In genomic region chr15:89400121-89400996, GRCh38 we compare ENCODE assay signal across 8 cellular contexts.
DNase-seq lines count a peak whose midpoint lies in the region; ATAC-seq, FAIRE-seq and TF ChIP-seq lines count a peak whose summit lies in the region.

No MANE protein-coding gene starts in this region.

- 6 to 7% methylated on average over 58 of the region's 58 CpGs for WGBS in sigmoid colon, 2 donors
- no CpG with 5 or more reads among the region's 58 CpGs for WGBS in neuronal stem cell (ENCODE audit: extremely low coverage in 2 of 2, insufficient read length in 2 of 2, insufficient replicate concordance in 1 of 2), 2 donors

- no peak for DNase-seq in activated T-cell treated with anti-CD3 and anti-CD28 coated beads, Interleukin-2, amount 50 U/mL, for 4 hours
- no peak for DNase-seq in activated T-cell treated with anti-CD3 and anti-CD28 coated beads, Interleukin-2, amount 50 U/mL, for 1 hour
- no peak for DNase-seq in activated naive CD8-positive, alpha-beta T cell treated with anti-CD3 and anti-CD28 coated beads, Interleukin-2, amount 50 U/mL, for 24 hours
- DNase-seq in sigmoid colon (no peak), kidney tubule cell (ENCODE audit: low spot score) (no peak), neuronal stem cell (ENCODE audit: low spot score) (no peak), GM12891 (ENCODE audit: insufficient read length, low spot score) (no peak)

- peak overlapping the region; percentile 55 to 77 (median 72) for H3K27ac ChIP-seq in sigmoid colon
- no peak overlapping the region for H3K27ac ChIP-seq in neuronal stem cell (replicated peaks; ENCODE audit: low read length)

- peaks cover 0 to 32% (median 27%) of the 10 kb centered on the region in 4 donors for H3K4me1 ChIP-seq in sigmoid colon
- peaks cover 5 to 8% of the 10 kb centered on the region in 2 donors for H3K4me1 ChIP-seq in neuronal stem cell (ENCODE audit: control insufficient read depth in 2 of 2, insufficient read depth in 1 of 2, low read depth in 1 of 2, low read length in 2 of 2)

- H2BK12ac ChIP-seq in neuronal stem cell (ENCODE audit: low read length): no peak overlapping the region

- no peak overlapping the region for H4K91ac ChIP-seq in neuronal stem cell (ENCODE audit: low read depth, low read length, poor library complexity)

- no peak overlapping the region for H3K27ac Mint-ChIP-seq in activated naive CD8-positive, alpha-beta T cell treated with anti-CD3 and anti-CD28 coated beads, Interleukin-2, amount 50 U/mL, for 24 hours

- peak overlapping the region; percentile 11 to 53 (median 46) for H3K4me3 ChIP-seq in sigmoid colon
- no peak overlapping the region for H3K4me3 ChIP-seq in neuronal stem cell (ENCODE audit: low read length in 2 of 2)

- H3K9me3 Mint-ChIP-seq in activated T-cell treated with anti-CD3 and anti-CD28 coated beads, Interleukin-2, amount 50 U/mL, for 4 hours: no peaks in the 10 kb centered on the region
- H3K9me3 Mint-ChIP-seq in activated naive CD8-positive, alpha-beta T cell treated with anti-CD3 and anti-CD28 coated beads, Interleukin-2, amount 50 U/mL, for 24 hours: no peaks in the 10 kb centered on the region

- no peak for TF ChIP-seq EP300 in sigmoid colon (IDR thresholded peaks at IDR 0.05)

- H3K36me3 ChIP-seq in sigmoid colon (no peaks in the 10 kb centered on the region), neuronal stem cell (replicated peaks in 1 of 2; ENCODE audit: control insufficient read depth in 2 of 2, insufficient read depth in 2 of 2, low read length in 2 of 2) (no peaks in the 10 kb centered on the region)

- H3K4me3 Mint-ChIP-seq in activated T-cell treated with anti-CD3 and anti-CD28 coated beads, Interleukin-2, amount 50 U/mL, for 4 hours: peak overlapping the region; percentile 59
- H3K4me3 Mint-ChIP-seq in activated naive CD8-positive, alpha-beta T cell treated with anti-CD3 and anti-CD28 coated beads, Interleukin-2, amount 50 U/mL, for 24 hours: peak overlapping the region; percentile 38

- no peaks in the 10 kb centered on the region for H3K79me1 ChIP-seq in neuronal stem cell (ENCODE audit: low read depth, low read length)

- H2BK5ac ChIP-seq in neuronal stem cell (ENCODE audit: low read length): no peak overlapping the region

- peaks cover 71% of the 10 kb centered on the region for H3K27me3 Mint-ChIP-seq in activated T-cell treated with anti-CD3 and anti-CD28 coated beads, Interleukin-2, amount 50 U/mL, for 4 hours (ENCODE audit: low read depth)
- peaks cover 73% of the 10 kb centered on the region for H3K27me3 Mint-ChIP-seq in activated naive CD8-positive, alpha-beta T cell treated with anti-CD3 and anti-CD28 coated beads, Interleukin-2, amount 50 U/mL, for 24 hours

- H3K9me3 ChIP-seq in sigmoid colon: no peaks in the 10 kb centered on the region
- peaks cover 0 to 2% of the 10 kb centered on the region in 2 donors for H3K9me3 ChIP-seq in neuronal stem cell (replicated peaks in 1 of 2; ENCODE audit: control insufficient read depth in 2 of 2, insufficient read depth in 1 of 2, low read depth in 1 of 2, low read length in 2 of 2)

- H3K18ac ChIP-seq in neuronal stem cell (ENCODE audit: low read length): no peak overlapping the region

- intact Hi-C loops in sigmoid colon (cut with DNase I): no loop called here

- TF ChIP-seq POLR2A in sigmoid colon (IDR thresholded peaks at IDR 0.05) (no peak), GM12891 (IDR thresholded peaks at IDR 0.05; ENCODE audit: low read depth, low read length) (no peak)

- H2BK15ac ChIP-seq in neuronal stem cell (ENCODE audit: low read length): no peak overlapping the region

- no peak for TF ChIP-seq CTCF in sigmoid colon (IDR thresholded peaks at IDR 0.05)

- no peak overlapping the region for H3K4me2 ChIP-seq in neuronal stem cell (ENCODE audit: insufficient read depth, low read length, poor library complexity, severe bottlenecking)

- H3K36me3 Mint-ChIP-seq in activated T-cell treated with anti-CD3 and anti-CD28 coated beads, Interleukin-2, amount 50 U/mL, for 4 hours (ENCODE audit: insufficient read depth): no peaks in the 10 kb centered on the region
- H3K36me3 Mint-ChIP-seq in activated naive CD8-positive, alpha-beta T cell treated with anti-CD3 and anti-CD28 coated beads, Interleukin-2, amount 50 U/mL, for 24 hours (ENCODE audit: low read depth): no peaks in the 10 kb centered on the region

- H3K23ac ChIP-seq in neuronal stem cell (ENCODE audit: low read depth, low read length, poor library complexity): no peak overlapping the region

- no peak overlapping the region for H2AFZ ChIP-seq in neuronal stem cell (ENCODE audit: low read length)

- no peak overlapping the region for H3K14ac ChIP-seq in neuronal stem cell (ENCODE audit: low read length)

- no peak for FAIRE-seq in GM12891 (lab: Jason Lieb, UNC)

- peaks cover 7% of the 10 kb centered on the region for H3K4me1 Mint-ChIP-seq in activated T-cell treated with anti-CD3 and anti-CD28 coated beads, Interleukin-2, amount 50 U/mL, for 4 hours (ENCODE audit: low read depth)
- peaks cover 16% of the 10 kb centered on the region for H3K4me1 Mint-ChIP-seq in activated naive CD8-positive, alpha-beta T cell treated with anti-CD3 and anti-CD28 coated beads, Interleukin-2, amount 50 U/mL, for 24 hours

- no peak overlapping the region for H2AK5ac ChIP-seq in neuronal stem cell (ENCODE audit: low read depth, low read length)

- peak; percentile 15 to 35 for ATAC-seq in activated T-cell treated with anti-CD3 and anti-CD28 coated beads, Interleukin-2, amount 50 U/mL, for 4 hours
- ATAC-seq in HG03520 (IDR thresholded peaks at IDR 0.05; ENCODE audit: unreplicated experiment): peak; percentile 16
- ATAC-seq in activated naive CD8-positive, alpha-beta T cell treated with anti-CD3 and anti-CD28 coated beads, Interleukin-2, amount 50 U/mL, for 24 hours: peak; percentile 9

- no peak overlapping the region for H2BK120ac ChIP-seq in neuronal stem cell (ENCODE audit: low read depth, low read length)

- H3K9ac ChIP-seq in neuronal stem cell (ENCODE audit: low read depth, low read length, poor library complexity): no peak overlapping the region

- no peak overlapping the region for H3K4ac ChIP-seq in neuronal stem cell (ENCODE audit: low read length)

- H3K27me3 ChIP-seq in sigmoid colon (peaks cover 27 to 93% (median 56%) of the 10 kb centered on the region in 3 donors), neuronal stem cell (ENCODE audit: control insufficient read depth in 3 of 3, insufficient read depth in 3 of 3, low read depth in 1 of 3, low read length in 3 of 3) (peaks cover 51 to 98% (median 93%) of the 10 kb centered on the region in 3 experiments)

- no peak overlapping the region for H4K8ac ChIP-seq in neuronal stem cell (ENCODE audit: low read depth, low read length)

TF ChIP-seq in GM12891, 5 proteins besides CTCF, POLR2A, EP300 and RAD21:
- TF ChIP-seq SPI1 (IDR thresholded peaks at IDR 0.05; ENCODE audit: low read depth, low read length) (no peak), POLR2AphosphoS5 (IDR thresholded peaks at IDR 0.05; ENCODE audit: low read depth, low read length) (no peak), PAX5 (IDR thresholded peaks at IDR 0.05; ENCODE audit: insufficient read depth, low read length, severe bottlenecking) (no peak), POU2F2 (IDR thresholded peaks at IDR 0.05; ENCODE audit: low read depth, low read length) (no peak), TAF1 (IDR thresholded peaks at IDR 0.05; ENCODE audit: low read depth, low read length) (no peak)

Comparison
In these comparisons a context has a peak if more than half of its experiments do, and no peak if none do; other contexts are left out.
1. H3K4me3 ChIP-seq: peak in sigmoid colon (4 of 4); none in neuronal stem cell (0 of 2).
2. Peak in every context shown above with its lines, with median percentiles within 50 percentile points of each other: ATAC-seq.